Comparison of ENCODE assay signal across 9 cellular contexts in genomic region chr18:73980289-73980979, GRCh38.
DNase-seq lines count a peak whose midpoint lies in the region; ATAC-seq and TF ChIP-seq lines count a peak whose summit lies in the region.
"Had no signal": no experiment of that assay in that cellular context is flagged by ENCODE, and none has a peak within 500 bp of the region (broad histone marks: within the 10 kb centered on the region; RNA-seq: fewer than 3 reads in every experiment).

No MANE protein-coding gene starts in this region.

- H3K79me2 ChIP-seq in DND-41 (ENCODE audit: insufficient read depth, low read length): no peaks in the 10 kb centered on the region

- TF ChIP-seq CTCF in DND-41 (IDR thresholded peaks at IDR 0.05; ENCODE audit: borderline replicate concordance, extremely low read depth, low read length, poor library complexity, severe bottlenecking) (peak; percentile 47), LNCaP clone FGC (IDR thresholded peaks at IDR 0.05; ENCODE audit: control insufficient read depth, extremely low read depth, insufficient read depth) (peak; percentile 27; the same call in 1 of the 2 replicates), stomach (IDR thresholded peaks at IDR 0.05) (no peak)

- 69 to 81% (median 76%) methylated on average over 8 to 9 of the region's 9 CpGs for WGBS in stomach, 5 donors

- no peak for TF ChIP-seq POLR2A in stomach (IDR thresholded peaks at IDR 0.05)

- intact Hi-C loops in stomach (cut with DNase I; ENCODE audit: low total_unique reads): no loop called here

- no peak for TF ChIP-seq EP300 in stomach (IDR thresholded peaks at IDR 0.05)

- H4K20me1 ChIP-seq in DND-41 (ENCODE audit: insufficient read depth, low read length): no peaks in the 10 kb centered on the region

- DNase-seq in DND-41 (no peak), LNCaP clone FGC (ENCODE audit: low read depth) (no peak), left kidney (ENCODE audit: low read depth, low spot score) (peak; percentile 46), OCI-M2 (lab: John Stamatoyannopoulos, UW; ENCODE audit: unreplicated experiment) (no peak), NCI-H1105 (lab: John Stamatoyannopoulos, UW) (no peak), stomach (no peak)
- no peak for DNase-seq in activated CD4-positive, alpha-beta T cell treated with anti-CD3 and anti-CD28 coated beads, Interleukin-2, amount 50 U/mL, for 4 hours

- H3K4me2 ChIP-seq in DND-41 (ENCODE audit: insufficient read depth, low read length): no peak overlapping the region

- H3K27me3 ChIP-seq in DND-41 (ENCODE audit: insufficient read depth, low read length, poor library complexity) (no peaks in the 10 kb centered on the region), stomach (no peaks in the 10 kb centered on the region)
- H3K27me3 ChIP-seq: suprapubic skin had no signal

- no peaks in the 10 kb centered on the region for H3K9me3 ChIP-seq in DND-41 (ENCODE audit: insufficient read depth, low read length, severe bottlenecking)
- H3K9me3 ChIP-seq in stomach: no peaks in the 10 kb centered on the region
- H3K9me3 ChIP-seq: suprapubic skin had no signal

- H3K4me1 ChIP-seq in DND-41 (ENCODE audit: insufficient read depth, low read length) (peaks cover 5% of the 10 kb centered on the region), stomach (no peaks in the 10 kb centered on the region)
- H3K4me1 ChIP-seq: suprapubic skin had no signal

- H2AFZ ChIP-seq in DND-41 (ENCODE audit: low read depth, low read length): no peak overlapping the region

- H3K36me3 ChIP-seq in DND-41 (ENCODE audit: insufficient read depth, low read length) (no peaks in the 10 kb centered on the region), stomach (no peaks in the 10 kb centered on the region)
- H3K36me3 ChIP-seq: suprapubic skin had no signal

- H3K9ac ChIP-seq in DND-41 (ENCODE audit: low read depth, low read length): no peak overlapping the region

- H3K27ac ChIP-seq in DND-41 (ENCODE audit: low read length): no peak overlapping the region
- peak overlapping the region; percentile 31 for H3K27ac ChIP-seq in angular gyrus (ENCODE audit: low read depth, low read length)
- no peak overlapping the region for H3K27ac ChIP-seq in stomach
- H3K27ac ChIP-seq: suprapubic skin had no signal

- H3K4me3 ChIP-seq in DND-41 (ENCODE audit: low read depth in 1 of 2, low read length in 2 of 2) (no peak overlapping the region), LNCaP clone FGC (ENCODE audit: low read depth, low read length) (no peak overlapping the region), stomach (no peak overlapping the region)
- H3K4me3 ChIP-seq: suprapubic skin had no signal

- no peak for ATAC-seq in DND-41 (ENCODE audit: insufficient read depth, low read depth)

Comparison
In these comparisons a context has a peak if more than half of its experiments do, and no peak if none do; other contexts are left out.
1. CTCF ChIP-seq: peak in DND-41 (single experiment) and LNCaP clone FGC (single experiment); none in stomach (0 of 7).